Comparison of ENCODE assay signal across 1 cellular context in the genomic region with DNA sequence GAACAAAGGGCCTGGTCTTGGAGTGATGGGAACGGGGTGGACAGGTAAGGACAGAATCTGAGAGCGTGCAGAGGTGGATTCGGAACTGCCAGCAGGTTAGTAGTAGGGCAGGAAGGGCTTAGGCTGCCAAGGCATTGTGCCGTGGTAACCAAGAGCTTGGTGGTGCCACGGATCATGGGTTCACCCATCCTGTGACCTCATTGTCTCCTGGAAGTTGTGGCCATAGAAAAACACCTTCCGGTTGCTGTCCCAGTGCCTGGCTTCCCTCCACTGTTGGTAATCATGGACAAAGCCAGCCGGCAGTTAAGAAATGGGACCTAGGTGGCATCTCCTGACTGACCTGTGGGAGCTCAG.
TF ChIP-seq lines count a peak whose summit lies in the region.

No MANE protein-coding gene starts in this region.

TF ChIP-seq in SK-N-SH, 30 proteins besides CTCF, POLR2A, EP300 and RAD21 (continued from another document):
- TF ChIP-seq FOXJ3 (CRISPR knock-in tag; IDR thresholded peaks at IDR 0.05) (no peak), SIN3A (IDR thresholded peaks at IDR 0.05; ENCODE audit: borderline replicate concordance, low read depth, low read length) (no peak), TCF12 (IDR thresholded peaks at IDR 0.05) (no peak), REST (IDR thresholded peaks at IDR 0.05; ENCODE audit: low read depth, low read length) (no peak), FOSL2 (IDR thresholded peaks at IDR 0.05; ENCODE audit: borderline replicate concordance, low read depth) (no peak), MXI1 (IDR thresholded peaks at IDR 0.05; ENCODE audit: low read depth, low read length) (no peak), RXRA (IDR thresholded peaks at IDR 0.05; ENCODE audit: borderline replicate concordance, low read depth) (no peak), NRF1 (IDR thresholded peaks at IDR 0.05; ENCODE audit: low read depth, low read length) (no peak), MEF2A (IDR thresholded peaks at IDR 0.05; ENCODE audit: borderline replicate concordance, low read depth) (no peak), USF2 (IDR thresholded peaks at IDR 0.05; ENCODE audit: borderline replicate concordance, low read depth, low read length) (no peak), ELF1 (IDR thresholded peaks at IDR 0.05) (no peak), RCOR1 (IDR thresholded peaks at IDR 0.05; ENCODE audit: low read length) (no peak), NFIC (IDR thresholded peaks at IDR 0.05; ENCODE audit: borderline replicate concordance) (no peak)
- TF ChIP-seq, protein P1, sequence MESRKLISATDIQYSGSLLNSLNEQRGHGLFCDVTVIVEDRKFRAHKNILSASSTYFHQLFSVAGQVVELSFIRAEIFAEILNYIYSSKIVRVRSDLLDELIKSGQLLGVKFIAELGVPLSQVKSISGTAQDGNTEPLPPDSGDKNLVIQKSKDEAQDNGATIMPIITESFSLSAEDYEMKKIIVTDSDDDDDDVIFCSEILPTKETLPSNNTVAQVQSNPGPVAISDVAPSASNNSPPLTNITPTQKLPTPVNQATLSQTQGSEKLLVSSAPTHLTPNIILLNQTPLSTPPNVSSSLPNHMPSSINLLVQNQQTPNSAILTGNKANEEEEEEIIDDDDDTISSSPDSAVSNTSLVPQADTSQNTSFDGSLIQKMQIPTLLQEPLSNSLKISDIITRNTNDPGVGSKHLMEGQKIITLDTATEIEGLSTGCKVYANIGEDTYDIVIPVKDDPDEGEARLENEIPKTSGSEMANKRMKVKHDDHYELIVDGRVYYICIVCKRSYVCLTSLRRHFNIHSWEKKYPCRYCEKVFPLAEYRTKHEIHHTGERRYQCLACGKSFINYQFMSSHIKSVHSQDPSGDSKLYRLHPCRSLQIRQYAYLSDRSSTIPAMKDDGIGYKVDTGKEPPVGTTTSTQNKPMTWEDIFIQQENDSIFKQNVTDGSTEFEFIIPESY (IDR thresholded peaks at IDR 0.05; ENCODE audit: borderline replicate concordance, low read depth) = no peak
- TF ChIP-seq, protein P2, sequence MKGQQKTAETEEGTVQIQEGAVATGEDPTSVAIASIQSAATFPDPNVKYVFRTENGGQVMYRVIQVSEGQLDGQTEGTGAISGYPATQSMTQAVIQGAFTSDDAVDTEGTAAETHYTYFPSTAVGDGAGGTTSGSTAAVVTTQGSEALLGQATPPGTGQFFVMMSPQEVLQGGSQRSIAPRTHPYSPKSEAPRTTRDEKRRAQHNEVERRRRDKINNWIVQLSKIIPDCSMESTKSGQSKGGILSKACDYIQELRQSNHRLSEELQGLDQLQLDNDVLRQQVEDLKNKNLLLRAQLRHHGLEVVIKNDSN (IDR thresholded peaks at IDR 0.05; ENCODE audit: borderline replicate concordance, low read depth) = no peak
TF ChIP-seq in SK-N-SH: peak in this region for 0.
